ENCODE assay signal across 25 cellular contexts in genomic region chr15:75186044-75186443, GRCh38. TPM values are rescaled to one million over a fixed set of nuclear protein-coding genes. Genes with fewer than 3 reads are reported as not detected.
"Had no signal": no experiment of that assay in that cellular context is flagged by ENCODE, and none has a peak within 500 bp of the region (broad histone marks: within the 10 kb centered on the region; RNA-seq: fewer than 3 reads in every experiment).

No MANE protein-coding gene starts in this region.

- H3K36me3 ChIP-seq: esophagus squamous epithelium, prostate gland, right atrium auricular region, spleen, tibial artery had no signal

- H3K27ac ChIP-seq: coronary artery, esophagus squamous epithelium, prostate gland, right atrium auricular region, skin epidermis, spleen, testis, tibial artery had no signal

- DNase-seq: dermis blood vessel endothelial cell; effector memory CD4-positive, alpha-beta T cell; esophagus squamous epithelium; foreskin melanocyte; glutamatergic neuron; hypothalamus; immature natural killer cell; islet precursor cell; kidney glomerular epithelial cell; left colon; natural killer cell; spleen; stimulated activated CD4-positive, alpha-beta T cell treated with anti-CD3 and anti-CD28 coated beads, Interleukin-4, amount 100 ng/mL, for 4 hours; stimulated activated naive CD8-positive, alpha-beta T cell treated with anti-CD3 and anti-CD28 coated beads, Interleukin-15, Interleukin-2, amounts not matched to agents 100 U/mL and 50 U/mL, for 24 hours; substantia nigra; testis; tibial artery had no signal

- H3K9me3 ChIP-seq: esophagus squamous epithelium, prostate gland, right atrium auricular region, testis, tibial artery had no signal

- ATAC-seq: left colon; natural killer cell; stimulated activated memory B cell treated with anti-CD40 and anti-IgM and Interleukin-4, amounts not matched to agents 10 μg/mL and 1 μg/mL and 100 μg/mL, for 72 hours; stimulated activated naive CD8-positive, alpha-beta T cell treated with anti-CD3 and anti-CD28 coated beads, Interleukin-15, Interleukin-2, amounts not matched to agents 100 U/mL and 50 U/mL, for 24 hours had no signal

- FAIRE-seq: endothelial cell of umbilical vein had no signal

- H3K27me3 ChIP-seq: esophagus squamous epithelium, right atrium auricular region, testis, tibial artery had no signal

- H3K4me3 ChIP-seq: coronary artery, esophagus squamous epithelium, lung, prostate gland, right atrium auricular region, skin epidermis, spleen, testis, tibial artery had no signal

RNA-seq across cellular contexts. Expression of gene C15orf39, which starts 15.6 kb away (rescaled TPM):
- polyA plus RNA-seq: neural cell had no signal
